Comparison of ENCODE assay signal across 15 cellular contexts in the genomic region with DNA sequence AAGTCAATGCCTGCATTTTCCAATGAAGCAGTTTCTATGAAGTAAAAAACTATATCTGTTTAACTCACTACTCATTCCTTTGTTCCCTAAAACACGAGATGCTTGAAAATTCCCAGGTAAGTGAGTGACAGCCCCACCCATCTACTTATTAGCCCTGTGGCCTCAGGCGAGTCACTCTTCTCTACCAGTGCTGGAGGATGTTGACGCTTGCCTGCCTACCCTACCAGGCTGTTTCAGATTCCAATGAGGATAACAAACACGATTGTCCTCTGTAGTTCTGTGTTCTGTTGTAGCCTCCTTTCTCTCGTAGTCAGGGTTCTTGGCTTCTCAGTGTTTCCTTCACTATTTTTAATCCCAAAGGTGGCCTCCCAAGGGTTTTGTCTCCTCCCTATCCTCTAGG.
DNase-seq lines count a peak whose midpoint lies in the region; ATAC-seq and TF ChIP-seq lines count a peak whose summit lies in the region.
"Had no signal": no experiment of that assay in that cellular context is flagged by ENCODE, and none has a peak within 500 bp of the region (broad histone marks: within the 10 kb centered on the region; RNA-seq: fewer than 3 reads in every experiment).

No MANE protein-coding gene starts in this region.

- no peaks in the 10 kb centered on the region for H3K9me2 ChIP-seq in HCT116 (ENCODE audit: insufficient read depth)
- H3K9me2 ChIP-seq in PC-3 (replicated peaks; ENCODE audit: low read length), result no peaks in the 10 kb centered on the region

- no peak overlapping the region for H2AFZ ChIP-seq in HCT116 (ENCODE audit: low read depth, low read length, poor library complexity, severe bottlenecking)
- H2AFZ ChIP-seq in PC-3 (ENCODE audit: low read length), result no peak overlapping the region

- H3K9me3 ChIP-seq in HCT116 (ENCODE audit: control insufficient read depth in 1 of 2, insufficient read depth in 1 of 2, low read depth in 1 of 2, low read length in 2 of 2), result no peaks in the 10 kb centered on the region
- no peaks in the 10 kb centered on the region for H3K9me3 ChIP-seq in PC-3 (ENCODE audit: low read length)
- H3K9me3 ChIP-seq in esophagus muscularis mucosa, result no peaks in the 10 kb centered on the region

- TF ChIP-seq CTCF in HCT116 (IDR thresholded peaks at IDR 0.05 in 2 of 3, conservative IDR thresholded peaks at IDR 0.05 in 1 of 3; ENCODE audit: borderline replicate concordance in 1 of 3, insufficient read depth in 1 of 3, low read depth in 2 of 3, low read length in 2 of 3) (no peak), PC-3 (conservative IDR thresholded peaks at IDR 0.05; ENCODE audit: low read depth, low read length) (no peak), esophagus muscularis mucosa (IDR thresholded peaks at IDR 0.05) (no peak)

- H3K79me2 ChIP-seq in HCT116 (ENCODE audit: insufficient read depth, low read length), result no peaks in the 10 kb centered on the region
- no peaks in the 10 kb centered on the region for H3K79me2 ChIP-seq in PC-3 (ENCODE audit: low read length)

- 47% methylated on average over 5 of the region's 5 CpGs for whole genome bisulfite sequencing in esophagus muscularis mucosa

- no peak for TF ChIP-seq EP300 in esophagus muscularis mucosa (IDR thresholded peaks at IDR 0.05)

- H3K4me3 ChIP-seq in HCT116 (replicated peaks in 1 of 2; ENCODE audit: low read depth in 1 of 2, low read length in 2 of 2), result no peak overlapping the region
- H3K4me3 ChIP-seq in PC-3 (ENCODE audit: low read length), result no peak overlapping the region
- H3K4me3 ChIP-seq in esophagus muscularis mucosa, result no peak overlapping the region
- H3K4me3 ChIP-seq in rectal smooth muscle tissue (ENCODE audit: low read length), result no peak overlapping the region

- ATAC-seq in HCT116 (peak; percentile 72), PC-3 (peak; percentile 93), HG03469 (IDR thresholded peaks at IDR 0.05; ENCODE audit: unreplicated experiment) (no peak)

- no peak for TF ChIP-seq POLR2A in HCT116 (IDR thresholded peaks at IDR 0.05; ENCODE audit: borderline replicate concordance, extremely low read depth, insufficient read depth, insufficient read length)
- no peak for TF ChIP-seq POLR2A in esophagus muscularis mucosa (IDR thresholded peaks at IDR 0.05; ENCODE audit: low read depth)

- intact Hi-C loops in HCT116 (cut with micrococcal nuclease), result no loop called here
- intact Hi-C loops in PC-3 (cut with micrococcal nuclease), result no loop called here
- intact Hi-C loops in esophagus muscularis mucosa (cut with DNase I), result no loop called here

- no TSS peak for BruUV-seq in HCT116 (replicated peaks; lab: Mats Ljungman, UMichigan)
- BruUV-seq in PC-3 (replicated peaks; lab: Mats Ljungman, UMichigan), result no TSS peak

- H3K27me3 ChIP-seq in HCT116 (ENCODE audit: insufficient read depth, low read length) (no peaks in the 10 kb centered on the region), PC-3 (ENCODE audit: low read length) (no peaks in the 10 kb centered on the region), esophagus muscularis mucosa (no peaks in the 10 kb centered on the region), rectal smooth muscle tissue (ENCODE audit: control insufficient read depth, insufficient read depth, low read length) (no peaks in the 10 kb centered on the region)

- no peaks in the 10 kb centered on the region for H4K20me1 ChIP-seq in HCT116 (ENCODE audit: insufficient read depth)
- H4K20me1 ChIP-seq in PC-3 (ENCODE audit: low read length), result no peaks in the 10 kb centered on the region

- H3F3A ChIP-seq in PC-3 (ENCODE audit: low read length, unreplicated experiment), result no peaks in the 10 kb centered on the region

- RAD21 ChIA-PET in HCT116 (lab: Charles Lee; ENCODE audit: low non-redundant PET in 1 of 2, low total read pairs in 2 of 2, uncharacterized antibody in 2 of 2, unreplicated experiment in 2 of 2), result no interaction called here

- CTCF ChIA-PET in HCT116 (lab: Charles Lee), result no interaction called here
- CTCF ChIA-PET in PC-3 (lab: Charles Lee), result no interaction called here

- H3K4me2 ChIP-seq in HCT116 (ENCODE audit: low read length) (no peak overlapping the region; the same call in 1 of the 2 replicates), PC-3 (ENCODE audit: low read length) (peak overlapping the region; percentile 21; the same call in 1 of the 2 replicates)

- DNase-seq in HCT116 (ENCODE audit: low read depth, low spot score) (no peak), PC-3 (peak; percentile 61), esophagus muscularis mucosa (ENCODE audit: extremely low spot score) (peak; percentile 50), OCI-M2 (lab: John Stamatoyannopoulos, UW; ENCODE audit: unreplicated experiment) (no peak), HuH-7.5 (ENCODE audit: low spot score) (no peak)
- DNase-seq: activated B cell treated with CpG ODN at 0.5 μM for 24 hours; activated naive CD4-positive, alpha-beta T cell treated with anti-CD3 and anti-CD28 coated beads for 36 hours; central memory CD4-positive, alpha-beta T cell; glutamatergic neuron; NCI-H1092; OCI-M1; stimulated activated CD8-positive, alpha-beta memory T cell treated with anti-CD3 and anti-CD28 coated beads, Interleukin-4, amount 100 ng/mL, for 48 hours; SW 1271 had no signal

- H3K36me3 ChIP-seq in HCT116 (ENCODE audit: control insufficient read depth in 1 of 2, insufficient read depth in 2 of 2, low read length in 2 of 2), result no peaks in the 10 kb centered on the region
- H3K36me3 ChIP-seq in PC-3 (ENCODE audit: low read depth, low read length), result no peaks in the 10 kb centered on the region
- H3K36me3 ChIP-seq in esophagus muscularis mucosa, result peaks cover 0 to 8% (median 0%) of the 10 kb centered on the region in 4 donors
- no peaks in the 10 kb centered on the region for H3K36me3 ChIP-seq in rectal smooth muscle tissue (ENCODE audit: control insufficient read depth, insufficient read depth, low read length)

- TF ChIP-seq RAD21 in HCT116 (IDR thresholded peaks at IDR 0.05; ENCODE audit: low read depth), result no peak

- POLR2A ChIA-PET in HCT116 (lab: Charles Lee), result no interaction called here
- POLR2A ChIA-PET in PC-3 (lab: Charles Lee; ENCODE audit: unreplicated experiment), result no interaction called here

- H3K4me1 ChIP-seq in HCT116 (ENCODE audit: control insufficient read depth in 1 of 2, insufficient read depth in 2 of 2, low read length in 2 of 2), result peaks cover 0 to 8% of the 10 kb centered on the region in 2 experiments; a peak in 2 of 4 replicates
- H3K4me1 ChIP-seq in PC-3 (ENCODE audit: insufficient read depth, low read length), result 0 out of 2 replicates have a peak, but pooled peaks cover 5% of the 10 kb centered on the region
- peaks cover 31 to 52% (median 37%) of the 10 kb centered on the region in 4 donors for H3K4me1 ChIP-seq in esophagus muscularis mucosa
- H3K4me1 ChIP-seq in rectal smooth muscle tissue (ENCODE audit: control insufficient read depth, insufficient read depth, low read length), result peaks cover 11% of the 10 kb centered on the region

- no peak overlapping the region for H3K27ac ChIP-seq in HCT116 (ENCODE audit: low read depth, low read length)
- H3K27ac ChIP-seq in PC-3 (ENCODE audit: low read length), result no peak overlapping the region
- H3K27ac ChIP-seq in esophagus muscularis mucosa (replicated peaks in 1 of 4), result peak overlapping the region in 3 of 4 donors; percentile 35 to 57 (median 43)
- peak overlapping the region; percentile 54 for H3K27ac ChIP-seq in rectal smooth muscle tissue (ENCODE audit: low read depth, low read length)

- H3K9ac ChIP-seq in HCT116 (ENCODE audit: low read length) (no peak overlapping the region), PC-3 (ENCODE audit: low read length) (no peak overlapping the region), rectal smooth muscle tissue (ENCODE audit: low read length) (no peak overlapping the region)

TF ChIP-seq in HCT116, 20 proteins besides CTCF, POLR2A, EP300 and RAD21:
- no peak for TF ChIP-seq POLR2AphosphoS5 (IDR thresholded peaks at IDR 0.05; ENCODE audit: low read depth, low read length)
- TF ChIP-seq FOSL1 (IDR thresholded peaks at IDR 0.05; ENCODE audit: low read depth), result 0 out of 2 replicates have a peak, but pooled peaks have one; percentile 7

Comparison
In these comparisons a context has a peak if more than half of its experiments do, and no peak if none do; other contexts are left out.
1. DNase-seq: peak in PC-3 (single experiment) and esophagus muscularis mucosa (single experiment); none in HCT116 (single experiment), OCI-M2 (single experiment) and HuH-7.5 (single experiment).
2. H3K27ac ChIP-seq: peak in esophagus muscularis mucosa (3 of 4) and rectal smooth muscle tissue (single experiment); none in HCT116 (single experiment) and PC-3 (single experiment).